8 cellular contexts compared by ENCODE assay signal in genomic region chr1:17629460-17629859, GRCh38.
DNase-seq lines count a peak whose midpoint lies in the region; ATAC-seq and TF ChIP-seq lines count a peak whose summit lies in the region.
"Had no signal": no experiment of that assay in that cellular context is flagged by ENCODE, and none has a peak within 500 bp of the region (broad histone marks: within the 10 kb centered on the region; RNA-seq: fewer than 3 reads in every experiment).

No MANE protein-coding gene starts in this region.

- H3K4me3 Mint-ChIP-seq in GM23338, result no peak overlapping the region
- no peak overlapping the region for H3K4me3 Mint-ChIP-seq in CD8-positive, alpha-beta T cell

- TF ChIP-seq RAD21 in SK-N-SH (IDR thresholded peaks at IDR 0.05; ENCODE audit: low read length), result peak; percentile 24; the same call in 1 of the 2 replicates

- CTCF ChIA-PET in SK-N-SH (lab: Yijun Ruan, JAX), result interaction anchor here (0.9 to 38.1 kb wide), 4 partner anchors 10 to 126 kb away, joined by 3 to 707 read pairs (median 8); no protein-coding TSS in a partner anchor
- CTCF ChIA-PET in CD8-positive, alpha-beta T cell (lab: Charles Lee), result no interaction called here

- H3K4me1 ChIP-seq in GM23338 (ENCODE audit: insufficient read depth) (no peaks in the 10 kb centered on the region), SK-N-SH (ENCODE audit: control insufficient read depth in 1 of 2, insufficient read depth in 2 of 2, low read depth in 1 of 2, low read length in 1 of 2) (peaks cover 4 to 20% of the 10 kb centered on the region in 2 experiments; a peak in 3 of 4 replicates), suprapubic skin (peaks cover 16% of the 10 kb centered on the region)
- no peaks in the 10 kb centered on the region for H3K4me1 ChIP-seq in CD8-positive, alpha-beta T cell (ENCODE audit: insufficient read depth, low read length)

- no peak for TF ChIP-seq POLR2A in suprapubic skin (IDR thresholded peaks at IDR 0.05)

- H3K9me3 ChIP-seq in SK-N-SH (no peaks in the 10 kb centered on the region), suprapubic skin (no peaks in the 10 kb centered on the region)
- H3K9me3 ChIP-seq in CD8-positive, alpha-beta T cell (ENCODE audit: low read length), result no peaks in the 10 kb centered on the region

- H3F3A ChIP-seq in GM23338 (replicated peaks; ENCODE audit: low read depth) (no peaks in the 10 kb centered on the region), SK-N-SH (replicated peaks; ENCODE audit: insufficient read depth) (no peaks in the 10 kb centered on the region)

- peaks cover 11% of the 10 kb centered on the region for H3K27me3 Mint-ChIP-seq in GM23338 (ENCODE audit: insufficient read depth, low read depth, poor library complexity)
- no peaks in the 10 kb centered on the region for H3K27me3 Mint-ChIP-seq in CD8-positive, alpha-beta T cell (ENCODE audit: low read depth)

- WGBS in SK-N-SH (ENCODE audit: low lambda C conversion rate), result 93% methylated on average over 9 of the region's 11 CpGs
- WGBS in suprapubic skin, result 82% methylated on average over 11 of the region's 11 CpGs

- no peaks in the 10 kb centered on the region for H3K9me2 ChIP-seq in GM23338 (ENCODE audit: insufficient read depth)
- no peaks in the 10 kb centered on the region for H3K9me2 ChIP-seq in SK-N-SH

- ATAC-seq in GM23338 (peak; percentile 92), HG02840 (IDR thresholded peaks at IDR 0.05; ENCODE audit: low FRiP score, unreplicated experiment) (no peak), HG03045 (IDR thresholded peaks at IDR 0.05; ENCODE audit: unreplicated experiment) (no peak)
- no peak for ATAC-seq in CD8-positive, alpha-beta T cell

- DNase-seq in GM23338 (ENCODE audit: low spot score), result peak; percentile 81
- peak; percentile 64 for DNase-seq in SK-N-SH
- peak; percentile 25 for DNase-seq in iPS DF 19.7 (ENCODE audit: low read depth, low spot score)
- no peak for DNase-seq in suprapubic skin (ENCODE audit: low spot score in 2 of 2)
- DNase-seq in CD8-positive, alpha-beta T cell, result no peak
- DNase-seq: SHP77 had no signal

- POLR2A ChIA-PET in SK-N-SH (lab: Yijun Ruan, JAX), result no interaction called here
- POLR2A ChIA-PET in CD8-positive, alpha-beta T cell (lab: Charles Lee), result no interaction called here

- H3K27ac ChIP-seq in GM23338 (ENCODE audit: low read depth) (peak overlapping the region; percentile 45; the same call in 1 of the 2 replicates), SK-N-SH (ENCODE audit: low read depth in 2 of 2, low read length in 1 of 2) (no peak overlapping the region), suprapubic skin (peak overlapping the region; percentile 69)
- H3K27ac ChIP-seq in CD8-positive, alpha-beta T cell (ENCODE audit: low read depth, low read length), result no peak overlapping the region

- no peak overlapping the region for H3K27ac Mint-ChIP-seq in GM23338
- H3K27ac Mint-ChIP-seq in CD8-positive, alpha-beta T cell, result no peak overlapping the region

- H3K27me3 ChIP-seq in GM23338 (ENCODE audit: insufficient read depth), result no peaks in the 10 kb centered on the region
- H3K27me3 ChIP-seq in SK-N-SH (ENCODE audit: insufficient read depth), result no peaks in the 10 kb centered on the region
- no peaks in the 10 kb centered on the region for H3K27me3 ChIP-seq in suprapubic skin
- H3K27me3 ChIP-seq in CD8-positive, alpha-beta T cell (ENCODE audit: insufficient read depth, low read length), result no peaks in the 10 kb centered on the region

- no peak overlapping the region for H3K9ac ChIP-seq in SK-N-SH

- TF ChIP-seq CTCF in GM23338 (conservative IDR thresholded peaks at IDR 0.05; ENCODE audit: low read depth in 2 of 2) (peak; percentile 82 to 90), SK-N-SH (IDR thresholded peaks at IDR 0.05) (peak; percentile 52), suprapubic skin (IDR thresholded peaks at IDR 0.05) (peak in 1 of 2 donors; percentile 15)
- no peak for TF ChIP-seq CTCF in CD8-positive, alpha-beta T cell (IDR thresholded peaks at IDR 0.05)

- TF ChIP-seq EP300 in SK-N-SH (IDR thresholded peaks at IDR 0.05; ENCODE audit: borderline replicate concordance in 1 of 2, low read depth in 1 of 2, low read length in 1 of 2), result no peak
- TF ChIP-seq EP300 in suprapubic skin (IDR thresholded peaks at IDR 0.05), result no peak

- H4K20me1 ChIP-seq in GM23338 (replicated peaks; ENCODE audit: insufficient read depth), result no peaks in the 10 kb centered on the region
- H4K20me1 ChIP-seq in SK-N-SH (ENCODE audit: insufficient read depth), result peaks cover 8% of the 10 kb centered on the region; the same call in 1 of the 2 replicates

- H3K4me2 ChIP-seq in GM23338 (no peak overlapping the region), SK-N-SH (no peak overlapping the region)

- intact Hi-C loops in CD8-positive, alpha-beta T cell (cut with DNase I, micrococcal nuclease), result no loop called here

- H3K36me3 ChIP-seq in GM23338 (ENCODE audit: insufficient read depth) (peaks cover 11% of the 10 kb centered on the region), SK-N-SH (replicated peaks in 1 of 2; ENCODE audit: control insufficient read depth in 1 of 2, insufficient read depth in 2 of 2, low read length in 1 of 2) (peaks cover 7 to 36% of the 10 kb centered on the region in 2 experiments), suprapubic skin (peaks cover 71% of the 10 kb centered on the region)
- no peaks in the 10 kb centered on the region for H3K36me3 ChIP-seq in CD8-positive, alpha-beta T cell (ENCODE audit: insufficient read depth, low read length)

- H3K36me3 Mint-ChIP-seq in GM23338 (ENCODE audit: low read depth), result peaks cover 41% of the 10 kb centered on the region
- H3K36me3 Mint-ChIP-seq in CD8-positive, alpha-beta T cell, result no peaks in the 10 kb centered on the region

- H3K9me3 Mint-ChIP-seq in GM23338, result no peaks in the 10 kb centered on the region
- no peaks in the 10 kb centered on the region for H3K9me3 Mint-ChIP-seq in CD8-positive, alpha-beta T cell

- peaks cover 9% of the 10 kb centered on the region for H3K4me1 Mint-ChIP-seq in GM23338
- H3K4me1 Mint-ChIP-seq in CD8-positive, alpha-beta T cell (ENCODE audit: low read depth), result no peaks in the 10 kb centered on the region

- no peak overlapping the region for H3K4me3 ChIP-seq in GM23338
- H3K4me3 ChIP-seq in SK-N-SH (ENCODE audit: low read depth in 2 of 2, low read length in 1 of 2), result no peak overlapping the region
- H3K4me3 ChIP-seq in suprapubic skin, result no peak overlapping the region
- no peak overlapping the region for H3K4me3 ChIP-seq in CD8-positive, alpha-beta T cell (ENCODE audit: low read depth, low read length)

- H2AFZ ChIP-seq in GM23338 (no peak overlapping the region), SK-N-SH (ENCODE audit: low read depth) (no peak overlapping the region)

- H3K79me2 ChIP-seq in GM23338 (replicated peaks; ENCODE audit: insufficient read depth) (no peaks in the 10 kb centered on the region), SK-N-SH (ENCODE audit: insufficient read depth) (no peaks in the 10 kb centered on the region)

TF ChIP-seq in SK-N-SH, 30 proteins besides CTCF, POLR2A, EP300 and RAD21:
- TF ChIP-seq RFX5 (IDR thresholded peaks at IDR 0.05; ENCODE audit: low read length) (no peak), MXI1 (IDR thresholded peaks at IDR 0.05; ENCODE audit: low read depth, low read length) (no peak), FOXJ3 (CRISPR knock-in tag; IDR thresholded peaks at IDR 0.05) (no peak), YY1 (IDR thresholded peaks at IDR 0.05; ENCODE audit: low read depth) (no peak)
- TF ChIP-seq, protein P1, sequence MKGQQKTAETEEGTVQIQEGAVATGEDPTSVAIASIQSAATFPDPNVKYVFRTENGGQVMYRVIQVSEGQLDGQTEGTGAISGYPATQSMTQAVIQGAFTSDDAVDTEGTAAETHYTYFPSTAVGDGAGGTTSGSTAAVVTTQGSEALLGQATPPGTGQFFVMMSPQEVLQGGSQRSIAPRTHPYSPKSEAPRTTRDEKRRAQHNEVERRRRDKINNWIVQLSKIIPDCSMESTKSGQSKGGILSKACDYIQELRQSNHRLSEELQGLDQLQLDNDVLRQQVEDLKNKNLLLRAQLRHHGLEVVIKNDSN (IDR thresholded peaks at IDR 0.05; ENCODE audit: borderline replicate concordance, low read depth), result no peak
- TF ChIP-seq, protein P2, sequence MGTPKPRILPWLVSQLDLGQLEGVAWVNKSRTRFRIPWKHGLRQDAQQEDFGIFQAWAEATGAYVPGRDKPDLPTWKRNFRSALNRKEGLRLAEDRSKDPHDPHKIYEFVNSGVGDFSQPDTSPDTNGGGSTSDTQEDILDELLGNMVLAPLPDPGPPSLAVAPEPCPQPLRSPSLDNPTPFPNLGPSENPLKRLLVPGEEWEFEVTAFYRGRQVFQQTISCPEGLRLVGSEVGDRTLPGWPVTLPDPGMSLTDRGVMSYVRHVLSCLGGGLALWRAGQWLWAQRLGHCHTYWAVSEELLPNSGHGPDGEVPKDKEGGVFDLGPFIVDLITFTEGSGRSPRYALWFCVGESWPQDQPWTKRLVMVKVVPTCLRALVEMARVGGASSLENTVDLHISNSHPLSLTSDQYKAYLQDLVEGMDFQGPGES (IDR thresholded peaks at IDR 0.05; ENCODE audit: low read depth, low read length), result no peak

Comparison
In these comparisons a context has a peak if more than half of its experiments do, and no peak if none do; other contexts are left out.
1. DNase-seq: peak in GM23338 (single experiment), SK-N-SH (single experiment) and iPS DF 19.7 (single experiment); none in suprapubic skin (0 of 2) and CD8-positive, alpha-beta T cell (0 of 7).
2. H3K27ac ChIP-seq: peak in GM23338 (single experiment) and suprapubic skin (single experiment); none in SK-N-SH (0 of 2) and CD8-positive, alpha-beta T cell (single experiment).